27 cellular contexts compared by ENCODE assay signal in genomic region chr2:94939349-94939748, GRCh38.
"Had no signal": no experiment of that assay in that cellular context is flagged by ENCODE, and none has a peak within 500 bp of the region (broad histone marks: within the 10 kb centered on the region; RNA-seq: fewer than 3 reads in every experiment).

No MANE protein-coding gene starts in this region.

- H3K4me3 ChIP-seq: stomach, suprapubic skin, testis, thoracic aorta, thyroid gland, tibial artery, tibial nerve, transverse colon, upper lobe of left lung, upper lobe of right lung, uterus, vagina had no signal

- H3K9me3 ChIP-seq: stomach, suprapubic skin, testis, thoracic aorta, thyroid gland, tibial artery, tibial nerve, transverse colon, upper lobe of left lung, upper lobe of right lung, uterus, vagina had no signal

- FAIRE-seq: urothelium cell line had no signal

- H3K4me1 ChIP-seq: stomach, suprapubic skin, testis, thyroid gland, tibial artery, tibial nerve, transverse colon, upper lobe of left lung, upper lobe of right lung, uterus, vagina had no signal

- DNase-seq: stimulated activated CD4-positive, alpha-beta T cell treated with anti-CD3 and anti-CD28 coated beads, Interleukin-2, amount 100 ng/mL, for 48 hours; stimulated activated CD4-positive, alpha-beta T cell treated with anti-CD3 and anti-CD28 coated beads, Interleukin-4, amount 100 ng/mL, for 1 hour; stimulated activated CD4-positive, alpha-beta T cell treated with anti-CD3 and anti-CD28 coated beads, Interleukin-4, amount 100 ng/mL, for 24 hours; stimulated activated CD4-positive, alpha-beta T cell treated with anti-CD3 and anti-CD28 coated beads, Interleukin-4, amount 100 ng/mL, for 4 hours; stimulated activated CD8-positive, alpha-beta memory T cell treated with anti-CD3 and anti-CD28 coated beads, Interleukin-4, amount 100 ng/mL, for 48 hours; stimulated activated naive B cell treated with anti-CD40 and anti-IgM and Interleukin-4, amounts not matched to agents 10 μg/mL and 1 μg/mL and 100 μg/mL, for 72 hours; stimulated activated naive CD4-positive, alpha-beta T cell; stimulated activated naive CD4-positive, alpha-beta T cell treated with Interleukin-2 at 50 U/mL for 16 hours; stimulated activated naive CD8-positive, alpha-beta T cell treated with anti-CD3 and anti-CD28 coated beads, Interleukin-15, amount 100 ng/mL, for 72 hours; stimulated activated naive CD8-positive, alpha-beta T cell treated with anti-CD3 and anti-CD28 coated beads, Interleukin-15, Interleukin-2, amounts not matched to agents 100 U/mL and 50 U/mL, for 24 hours; stomach; substantia nigra; testis; thyroid gland; tibial artery; transverse colon; trophoblast cell; upper lobe of left lung; upper lobe of right lung; uterus had no signal

- H3K36me3 ChIP-seq: stomach, suprapubic skin, thoracic aorta, thyroid gland, tibial artery, tibial nerve, transverse colon, upper lobe of left lung, upper lobe of right lung, uterus, vagina had no signal

- H3K27ac ChIP-seq: stomach, suprapubic skin, testis, thoracic aorta, thyroid gland, tibial artery, tibial nerve, transverse colon, upper lobe of left lung, upper lobe of right lung, uterus, vagina had no signal

- H3K27me3 ChIP-seq: suprapubic skin, testis, thyroid gland, tibial artery, tibial nerve, upper lobe of left lung, upper lobe of right lung, uterus, vagina had no signal

- ATAC-seq: stimulated activated effector memory CD8-positive, alpha-beta T cell treated with anti-CD3 and anti-CD28 coated beads, Interleukin-12 subunit alpha, Interleukin-12 subunit beta, amount 100 ng/mL, for 72 hours; stimulated activated memory B cell treated with anti-CD40 and anti-IgM and Interleukin-4, amounts not matched to agents 10 μg/mL and 1 μg/mL and 100 μg/mL, for 72 hours; stimulated activated naive B cell treated with anti-CD40 and anti-IgM and Interleukin-4, amounts not matched to agents 10 μg/mL and 1 μg/mL and 100 μg/mL, for 72 hours; stimulated activated naive CD8-positive, alpha-beta T cell treated with anti-CD3 and anti-CD28 coated beads, Interleukin-15, amount 100 ng/mL, for 72 hours; stimulated activated naive CD8-positive, alpha-beta T cell treated with anti-CD3 and anti-CD28 coated beads, Interleukin-15, Interleukin-2, amounts not matched to agents 100 U/mL and 50 U/mL, for 24 hours; upper lobe of right lung had no signal
